8 cellular contexts compared by ENCODE assay signal in genomic region chr10:100528885-100529472, GRCh38. TPM values are rescaled to one million over a fixed set of nuclear protein-coding genes. Genes with fewer than 3 reads are reported as not detected.
DNase-seq lines count a peak whose midpoint lies in the region; ATAC-seq and TF ChIP-seq lines count a peak whose summit lies in the region.

No MANE protein-coding gene starts in this region.

- H3K9me3 ChIP-seq in Caco-2 = no peaks in the 10 kb centered on the region
- no peaks in the 10 kb centered on the region for H3K9me3 ChIP-seq in iPS-18a (ENCODE audit: control insufficient read depth, low read depth, low read length)

- H3K36me3 Mint-ChIP-seq in Caco-2 (ENCODE audit: insufficient read depth, unreplicated experiment) = peaks cover 23% of the 10 kb centered on the region
- peaks cover 11% of the 10 kb centered on the region for H3K36me3 Mint-ChIP-seq in activated naive CD8-positive, alpha-beta T cell
- peaks cover 30% of the 10 kb centered on the region for H3K36me3 Mint-ChIP-seq in stimulated activated memory B cell treated with anti-CD40 and anti-IgM and Interleukin-4, amounts not matched to agents 10 μg/mL and 1 μg/mL and 100 μg/mL, for 72 hours

- DNase-seq in Caco-2 (no peak), HPDE6-E6E7 (ENCODE audit: extremely low spot score) (no peak), NCI-H1105 treated with DMSO at 0.1 percent for 48 hours (lab: John Stamatoyannopoulos, UW) (no peak), activated gamma-delta T cell (lab: John Stamatoyannopoulos, UW) (no peak)

- peak overlapping the region; percentile 71 for H3K27ac ChIP-seq in iPS-18a (ENCODE audit: low read length)

- H3K9me3 Mint-ChIP-seq in Caco-2 (ENCODE audit: unreplicated experiment) = no peaks in the 10 kb centered on the region
- no peaks in the 10 kb centered on the region for H3K9me3 Mint-ChIP-seq in activated naive CD8-positive, alpha-beta T cell (ENCODE audit: low read depth)
- no peaks in the 10 kb centered on the region for H3K9me3 Mint-ChIP-seq in stimulated activated memory B cell treated with anti-CD40 and anti-IgM and Interleukin-4, amounts not matched to agents 10 μg/mL and 1 μg/mL and 100 μg/mL, for 72 hours

- H3K4me3 ChIP-seq in Caco-2 (ENCODE audit: low read depth, low read length) = peak overlapping the region; percentile 53
- peak overlapping the region; percentile 98 for H3K4me3 ChIP-seq in iPS-18a (ENCODE audit: low read length)

- H3K9ac ChIP-seq in iPS-18a (ENCODE audit: low read length) = peak overlapping the region; percentile 87

- H3K27ac Mint-ChIP-seq in Caco-2 (ENCODE audit: unreplicated experiment) = peak overlapping the region; percentile 97
- H3K27ac Mint-ChIP-seq in activated naive CD8-positive, alpha-beta T cell = peak overlapping the region; percentile 100
- H3K27ac Mint-ChIP-seq in stimulated activated memory B cell treated with anti-CD40 and anti-IgM and Interleukin-4, amounts not matched to agents 10 μg/mL and 1 μg/mL and 100 μg/mL, for 72 hours = peak overlapping the region; percentile 94

- H3K36me3 ChIP-seq in Caco-2 (ENCODE audit: control insufficient read depth, insufficient read depth, low read length) (peaks cover 5% of the 10 kb centered on the region), iPS-18a (ENCODE audit: control insufficient read depth, low read depth, low read length) (peaks cover 31% of the 10 kb centered on the region)

- no TSS peak for BruUV-seq in Caco-2 (replicated peaks; lab: Mats Ljungman, UMichigan)

- H3K4me1 Mint-ChIP-seq in Caco-2 (ENCODE audit: low read depth, unreplicated experiment) = peaks cover 7% of the 10 kb centered on the region
- peaks cover 40% of the 10 kb centered on the region for H3K4me1 Mint-ChIP-seq in activated naive CD8-positive, alpha-beta T cell (ENCODE audit: low read depth)
- H3K4me1 Mint-ChIP-seq in stimulated activated memory B cell treated with anti-CD40 and anti-IgM and Interleukin-4, amounts not matched to agents 10 μg/mL and 1 μg/mL and 100 μg/mL, for 72 hours = peaks cover 15% of the 10 kb centered on the region

- peak; percentile 17 for ATAC-seq in HG03354 (IDR thresholded peaks at IDR 0.05; ENCODE audit: poor library complexity, severe bottlenecking, unreplicated experiment)
- no peak for ATAC-seq in stimulated activated memory B cell treated with anti-CD40 and anti-IgM and Interleukin-4, amounts not matched to agents 10 μg/mL and 1 μg/mL and 100 μg/mL, for 72 hours

- intact Hi-C loops in Caco-2 (cut with micrococcal nuclease; ENCODE audit: unreplicated experiment) = no loop called here

- TF ChIP-seq CTCF in Caco-2 (IDR thresholded peaks at IDR 0.05; ENCODE audit: insufficient read depth in 1 of 2, low read depth in 1 of 2, low read length in 1 of 2, severe bottlenecking in 1 of 2, unreplicated experiment in 1 of 2) = no peak

- POLR2A ChIA-PET in Caco-2 (lab: Charles Lee) = no interaction called here

- H3K4me3 Mint-ChIP-seq in Caco-2 (ENCODE audit: unreplicated experiment) = peak overlapping the region; percentile 98
- peak overlapping the region; percentile 97 for H3K4me3 Mint-ChIP-seq in activated naive CD8-positive, alpha-beta T cell
- peak overlapping the region; percentile 98 for H3K4me3 Mint-ChIP-seq in stimulated activated memory B cell treated with anti-CD40 and anti-IgM and Interleukin-4, amounts not matched to agents 10 μg/mL and 1 μg/mL and 100 μg/mL, for 72 hours

- no peaks in the 10 kb centered on the region for H3K27me3 Mint-ChIP-seq in Caco-2 (ENCODE audit: insufficient read depth, unreplicated experiment)
- H3K27me3 Mint-ChIP-seq in activated naive CD8-positive, alpha-beta T cell = no peaks in the 10 kb centered on the region
- no peaks in the 10 kb centered on the region for H3K27me3 Mint-ChIP-seq in stimulated activated memory B cell treated with anti-CD40 and anti-IgM and Interleukin-4, amounts not matched to agents 10 μg/mL and 1 μg/mL and 100 μg/mL, for 72 hours

- CTCF ChIA-PET in Caco-2 (lab: Charles Lee) = interaction anchor here (1.2 kb wide), 1 partner anchor 10 kb away, joined by 8 read pairs; no protein-coding TSS in a partner anchor

- H3K27me3 ChIP-seq in Caco-2 (replicated peaks; ENCODE audit: control insufficient read depth, insufficient read depth, low read length) (no peaks in the 10 kb centered on the region), iPS-18a (ENCODE audit: control insufficient read depth, insufficient read depth, low read length) (no peaks in the 10 kb centered on the region)

- H3K4me1 ChIP-seq in Caco-2 (peaks cover 6% of the 10 kb centered on the region), iPS-18a (ENCODE audit: control insufficient read depth, low read depth, low read length) (peaks cover 13% of the 10 kb centered on the region)

RNA-seq across cellular contexts. Expression of gene NDUFB8, which starts 0.7 kb away (rescaled TPM):
- total RNA-seq in Caco-2 (2022) = 249 and 255 TPM in 2 replicates

RNA-seq across cellular contexts. Expression of gene HIF1AN, which starts 6.8 kb away (rescaled TPM):
- total RNA-seq in Caco-2 (2022) = 71.2 and 72.5 TPM in 2 replicates

RNA-seq across cellular contexts. Expression of gene SEC31B, which starts 9.3 kb away (rescaled TPM):
- 5.1 and 7.0 TPM in 2 replicates for total RNA-seq in Caco-2 (2022)
